ENCODE assay signal across 8 cellular contexts in the genomic region with DNA sequence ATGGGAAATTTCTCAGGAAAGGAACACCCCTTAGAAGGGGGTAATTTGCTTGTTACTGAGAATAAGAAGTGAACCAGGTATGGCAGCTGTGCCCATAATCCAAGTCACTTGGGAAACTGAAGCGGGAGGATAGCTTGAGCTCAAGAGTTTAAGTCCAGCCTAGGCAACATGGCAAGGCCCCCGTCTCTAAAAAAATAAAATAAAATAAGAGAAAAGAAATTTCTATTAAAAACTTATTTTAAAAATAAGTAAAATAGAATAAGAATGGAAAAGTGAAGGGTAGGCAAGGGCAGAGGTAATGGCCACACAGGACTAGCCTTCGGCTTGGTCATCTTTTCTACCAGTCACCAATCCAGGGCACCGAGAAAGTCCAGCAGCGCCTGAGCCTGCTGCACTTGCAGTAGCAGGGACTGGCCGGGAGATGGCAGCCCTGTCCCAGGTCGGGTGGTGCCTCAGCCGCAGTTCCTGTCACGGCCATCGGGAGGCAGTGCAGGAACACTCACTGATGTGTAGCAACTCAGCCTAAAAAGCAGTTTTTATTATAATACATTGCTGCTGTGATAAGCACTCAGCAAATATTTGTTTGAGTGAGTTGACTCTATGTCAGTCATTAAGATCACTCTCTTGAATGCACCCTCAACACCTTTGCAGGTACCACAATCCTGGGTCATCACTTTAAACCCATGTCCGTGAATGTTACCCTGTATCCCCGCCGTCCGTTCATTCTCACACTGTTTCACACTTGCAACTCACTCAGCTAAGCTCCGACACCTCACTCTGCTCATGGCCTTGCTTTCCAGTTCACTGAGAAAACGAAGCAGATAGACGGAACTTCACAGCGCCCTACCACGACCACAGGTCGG. TPM values are rescaled to one million over a fixed set of nuclear protein-coding genes. Genes with fewer than 3 reads are reported as not detected.
DNase-seq lines count a peak whose midpoint lies in the region; ATAC-seq, FAIRE-seq and TF ChIP-seq lines count a peak whose summit lies in the region.

No MANE protein-coding gene starts in this region.

- intact Hi-C loops in activated CD4-positive, alpha-beta T cell treated with anti-CD3 and anti-CD28 coated beads, Interleukin-2, amount 10 ng/mL, durations not matched to agents 24 days and 14 days (cut with micrococcal nuclease): loop anchor here (1.0 to 10.0 kb wide), 6 partner anchors 175 to 555 kb away; partner anchors contain the start of gene ELOVL5
- intact Hi-C loops in HepG2 (cut with micrococcal nuclease; ENCODE audit: unreplicated experiment): loop anchor here (1.0 to 5.0 kb wide), 7 partner anchors 68 to 555 kb away; partner anchors contain the start of gene ELOVL5

- DNase-seq in NCI-H526 (lab: John Stamatoyannopoulos, UW) (peak; percentile 34 to 86), coronary artery (ENCODE audit: low spot score) (peak; percentile 92), HepG2 (ENCODE audit: low spot score) (peak; percentile 76)
- peak; percentile 97 for DNase-seq in activated CD4-positive, alpha-beta T cell treated with anti-CD3 and anti-CD28 coated beads, Interleukin-2, amount 10 ng/mL, durations not matched to agents 24 days and 14 days
- peak; percentile 85 to 88 (median 85) for DNase-seq in stimulated activated CD4-positive, alpha-beta T cell treated with anti-CD3 and anti-CD28 coated beads, TNF-alpha, amount 100 ng/mL, for 24 hours (ENCODE audit: low read depth in 3 of 3)

- H3K9me3 ChIP-seq in BLaER1: no peaks in the 10 kb centered on the region
- no peaks in the 10 kb centered on the region for H3K9me3 ChIP-seq in HepG2 (ENCODE audit: low read length)

- no peak for TF ChIP-seq POLR2A in HepG2 (IDR thresholded peaks at IDR 0.05; ENCODE audit: insufficient read depth in 1 of 2, low read depth in 2 of 2, low read length in 2 of 2)

- FAIRE-seq in HepG2 (lab: Jason Lieb, UNC): peak; percentile 77

- H3K79me2 ChIP-seq in HepG2 (ENCODE audit: insufficient read depth, low read length): no peaks in the 10 kb centered on the region

- peak; percentile 72 for ATAC-seq in GM19035 (IDR thresholded peaks at IDR 0.05; ENCODE audit: unreplicated experiment)
- ATAC-seq in HG03342 (IDR thresholded peaks at IDR 0.05; ENCODE audit: unreplicated experiment): peak; percentile 74
- ATAC-seq in HepG2: peak; percentile 93

- no peaks in the 10 kb centered on the region for H4K20me1 ChIP-seq in BLaER1
- H4K20me1 ChIP-seq in HepG2 (ENCODE audit: insufficient read depth, low read length): no peaks in the 10 kb centered on the region

- CTCF ChIA-PET in HepG2 (lab: Yijun Ruan, JAX; ENCODE audit: low intra/inter-chr PET ratio, low total read pairs): interaction anchor here (0.7 to 6.8 kb wide), 14 partner anchors 20 to 557 kb away, joined by 3 to 179 read pairs (median 7); no protein-coding TSS in a partner anchor

- H3K27me3 ChIP-seq in BLaER1 (no peaks in the 10 kb centered on the region), HepG2 (ENCODE audit: control insufficient read depth in 1 of 2, insufficient read depth in 2 of 2, low read length in 2 of 2) (no peaks in the 10 kb centered on the region)

- H3K4me1 ChIP-seq in BLaER1: peaks cover 6% of the 10 kb centered on the region; the same call in 1 of the 2 replicates
- no peaks in the 10 kb centered on the region for H3K4me1 ChIP-seq in HepG2 (ENCODE audit: insufficient read depth, low read length)

- TF ChIP-seq EP300 in HepG2 (IDR thresholded peaks at IDR 0.05; ENCODE audit: low read depth in 2 of 2, low read length in 2 of 2) (no peak), HepG2 (CRISPR knock-in tag; IDR thresholded peaks at IDR 0.05; ENCODE audit: borderline replicate concordance) (no peak)

- no peaks in the 10 kb centered on the region for H3K36me3 Mint-ChIP-seq in activated CD4-positive, alpha-beta T cell treated with anti-CD3 and anti-CD28 coated beads, Interleukin-2, amount 10 ng/mL, durations not matched to agents 24 days and 14 days (ENCODE audit: low read depth)

- H3K4me1 Mint-ChIP-seq in activated CD4-positive, alpha-beta T cell treated with anti-CD3 and anti-CD28 coated beads, Interleukin-2, amount 10 ng/mL, durations not matched to agents 24 days and 14 days: no peaks in the 10 kb centered on the region

- TF ChIP-seq CTCF in coronary artery (IDR thresholded peaks at IDR 0.05) (peak; percentile 100), HepG2 (CRISPR knock-in tag; IDR thresholded peaks at IDR 0.05) (peak; percentile 100)

- POLR2A ChIA-PET in HepG2 (lab: Yijun Ruan, JAX): no interaction called here

- in situ Hi-C loops in HepG2 (cut with HindIII; ENCODE audit: extremely low pct_ligation_motif_present, low pct_unique_long_range_greater_than_20kb): loop anchor here (5.0 to 25.0 kb wide), 3 partner anchors 123 to 540 kb away; no protein-coding TSS in a partner anchor

- peak overlapping the region; percentile 53 for H3K4me2 ChIP-seq in BLaER1
- no peak overlapping the region for H3K4me2 ChIP-seq in HepG2 (ENCODE audit: low read depth, low read length)

- H2AFZ ChIP-seq in HepG2 (ENCODE audit: low read length): no peak overlapping the region

- WGBS in HepG2 (ENCODE audit: low lambda C conversion rate): 51% methylated on average over 16 of the region's 20 CpGs

- H3K4me3 ChIP-seq in BLaER1: no peak overlapping the region
- no peak overlapping the region for H3K4me3 ChIP-seq in coronary artery
- H3K4me3 ChIP-seq in HepG2 (replicated peaks in 1 of 3; ENCODE audit: insufficient read depth in 1 of 3, low read depth in 2 of 3, low read length in 3 of 3): no peak overlapping the region

- peaks cover 4% of the 10 kb centered on the region for H3K27me3 Mint-ChIP-seq in activated CD4-positive, alpha-beta T cell treated with anti-CD3 and anti-CD28 coated beads, Interleukin-2, amount 10 ng/mL, durations not matched to agents 24 days and 14 days

- no peak overlapping the region for H3K4me3 Mint-ChIP-seq in activated CD4-positive, alpha-beta T cell treated with anti-CD3 and anti-CD28 coated beads, Interleukin-2, amount 10 ng/mL, durations not matched to agents 24 days and 14 days

- H3K9ac ChIP-seq in BLaER1: no peak overlapping the region
- H3K9ac ChIP-seq in HepG2 (ENCODE audit: insufficient read depth, low read depth, low read length): no peak overlapping the region

- H3K27ac ChIP-seq in BLaER1: no peak overlapping the region
- no peak overlapping the region for H3K27ac ChIP-seq in coronary artery
- no peak overlapping the region for H3K27ac ChIP-seq in HepG2 (ENCODE audit: extremely low read length, insufficient read depth, low read length)

- BruUV-seq in HepG2 (replicated peaks; lab: Mats Ljungman, UMichigan): no TSS peak

- TF ChIP-seq RAD21 in HepG2 (CRISPR knock-in tag; IDR thresholded peaks at IDR 0.05): peak; percentile 100

- H3K36me3 ChIP-seq in BLaER1 (no peaks in the 10 kb centered on the region), HepG2 (replicated peaks in 1 of 2; ENCODE audit: control insufficient read depth in 1 of 2, insufficient read depth in 2 of 2, low read length in 2 of 2) (no peaks in the 10 kb centered on the region)

- H3K27ac Mint-ChIP-seq in activated CD4-positive, alpha-beta T cell treated with anti-CD3 and anti-CD28 coated beads, Interleukin-2, amount 10 ng/mL, durations not matched to agents 24 days and 14 days: no peak overlapping the region

- H3K9me3 Mint-ChIP-seq in activated CD4-positive, alpha-beta T cell treated with anti-CD3 and anti-CD28 coated beads, Interleukin-2, amount 10 ng/mL, durations not matched to agents 24 days and 14 days: no peaks in the 10 kb centered on the region

TF ChIP-seq in HepG2, 621 proteins besides CTCF, POLR2A, EP300 and RAD21 (continues in another document):
- TF ChIP-seq EEA1 (CRISPR knock-in tag; IDR thresholded peaks at IDR 0.05; ENCODE audit: borderline replicate concordance) (peak; percentile 45; the same call in 1 of the 2 replicates), SETDB1 (CRISPR knock-in tag; IDR thresholded peaks at IDR 0.05; ENCODE audit: borderline replicate concordance) (no peak), ZNF354B (CRISPR knock-in tag; IDR thresholded peaks at IDR 0.05) (no peak), SOX6 (IDR thresholded peaks at IDR 0.05) (no peak), SOX6 (CRISPR knock-in tag; IDR thresholded peaks at IDR 0.05) (peak; percentile 73), ZMYM4 (CRISPR knock-in tag; IDR thresholded peaks at IDR 0.05) (peak; percentile 76), SMAD1 (CRISPR knock-in tag; IDR thresholded peaks at IDR 0.05; ENCODE audit: borderline replicate concordance, low read depth) (peak; percentile 75; the same call in 1 of the 2 replicates), SP4 (CRISPR knock-in tag; IDR thresholded peaks at IDR 0.05) (peak; percentile 28; the same call in 1 of the 2 replicates)

RNA-seq across cellular contexts. Expression of gene GCM1, which starts 23.2 kb away (rescaled TPM):
- total RNA-seq in activated CD4-positive, alpha-beta T cell treated with anti-CD3 and anti-CD28 coated beads, Interleukin-2, amount 10 ng/mL, durations not matched to agents 24 days and 14 days: not detected in 2 replicates
- total RNA-seq in HepG2 (2016; rRNA removed; fragmentation: Illumina TruSeq; extraction: Trizol): 0.13 and 0.18 TPM in 2 replicates
- 0.09 TPM in 1 of 2 replicates, not detected in the other for total RNA-seq in HepG2 (2016; cell fraction: cytosol; rRNA removed; fragmentation: Illumina TruSeq; extraction: Trizol; ENCODE audit: low read depth)
- total RNA-seq in HepG2 (2016; cell fraction: insoluble cytoplasmic fraction; rRNA removed; fragmentation: Illumina TruSeq; extraction: Trizol): 0.15 and 0.16 TPM in 2 replicates
- 0.06 and 0.17 TPM in 2 replicates for total RNA-seq in HepG2 (2016; cell fraction: membrane; rRNA removed; fragmentation: Illumina TruSeq; extraction: Trizol)
- 0.13 TPM in 1 of 2 replicates, not detected in the other for total RNA-seq in HepG2 (2016; cell fraction: nucleus; rRNA removed; fragmentation: Illumina TruSeq; extraction: Trizol)
- 0.03 and 0.04 TPM in 2 replicates for polyA plus RNA-seq in HepG2 (2011; rRNA removed)
- 0.03 TPM in 2 replicates for polyA plus RNA-seq in HepG2 (2011; cell fraction: cytosol; rRNA removed)
- polyA plus RNA-seq in HepG2 (2011; cell fraction: nucleus; rRNA removed): 0.05 TPM in 1 of 2 replicates, not detected in the other
- 0.24 TPM in 1 of 2 replicates, not detected in the other for polyA plus RNA-seq in HepG2 (2012)
- polyA plus RNA-seq in HepG2 (2016; cell fraction: cytosol; fragmentation: Illumina TruSeq; extraction: Trizol; ENCODE audit: low read depth): not detected in 2 replicates
- 0.13 TPM in 1 of 2 replicates, not detected in the other for polyA plus RNA-seq in HepG2 (2016; cell fraction: insoluble cytoplasmic fraction; fragmentation: Illumina TruSeq; extraction: Trizol; ENCODE audit: low read depth)
- polyA plus RNA-seq in HepG2 (2016; cell fraction: membrane; fragmentation: Illumina TruSeq; extraction: Trizol; ENCODE audit: low read depth): not detected in 2 replicates
- polyA plus RNA-seq in HepG2 (2016; cell fraction: nucleus; fragmentation: Illumina TruSeq; extraction: Trizol; ENCODE audit: insufficient read depth, low read depth): 0.16 and 0.22 TPM in 2 replicates
- not detected in 2 replicates for polyA minus RNA-seq in HepG2 (2011; rRNA and poly(A)+ RNA removed; ENCODE audit: low replicate concordance)
- not detected in 2 replicates for polyA minus RNA-seq in HepG2 (2011; cell fraction: cytosol; rRNA and poly(A)+ RNA removed)
- not detected in 2 replicates for polyA minus RNA-seq in HepG2 (2011; cell fraction: nucleus; rRNA and poly(A)+ RNA removed)
